In the genomic region with DNA sequence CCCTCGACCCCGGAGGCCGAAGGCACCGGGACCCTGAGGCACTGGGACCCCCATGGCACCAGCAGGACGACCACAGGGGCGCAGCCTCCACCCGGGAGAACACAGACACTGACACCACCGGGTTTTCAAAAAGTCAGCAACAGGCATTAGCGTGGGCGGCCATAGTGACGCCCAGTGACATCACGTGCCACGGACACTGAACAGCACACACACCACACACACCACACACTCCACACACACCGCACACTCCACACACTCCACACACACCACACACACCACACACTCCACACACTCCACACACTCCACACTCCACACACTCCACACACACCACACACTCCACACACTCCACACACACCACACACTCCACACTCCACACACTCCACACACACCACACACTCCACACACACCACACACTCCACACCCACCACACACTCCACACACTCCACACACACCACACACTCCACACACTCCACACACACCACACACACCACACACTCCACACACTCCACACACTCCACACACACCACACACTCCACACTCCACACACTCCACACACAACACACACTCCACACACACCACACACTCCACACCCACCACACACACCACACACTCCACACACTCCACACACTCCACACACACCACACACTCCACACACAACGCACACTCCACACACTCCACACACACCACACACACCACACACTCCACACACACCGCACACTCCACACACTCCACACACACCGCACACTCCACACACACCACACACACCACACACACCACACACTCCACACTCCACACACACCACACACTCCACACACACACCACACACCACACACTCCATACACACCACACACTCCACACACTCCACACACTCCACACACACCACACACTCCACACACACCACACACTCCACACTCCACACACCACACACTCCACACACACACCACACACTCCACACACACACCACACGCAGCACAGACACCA, we compare ENCODE assay signal across 8 cellular contexts.
DNase-seq lines count a peak whose midpoint lies in the region; TF ChIP-seq lines count a peak whose summit lies in the region.
"Not testable (repeated sequence)": the region's sequence is repeated elsewhere in the genome, so short reads cannot be mapped to it uniquely, and the experiment has no call there.

No MANE protein-coding gene starts in this region.

- H3K4me1 ChIP-seq in BLaER1; cardiac muscle cell (ENCODE audit: low read depth): not testable (repeated sequence)

- H4K20me1 ChIP-seq in BLaER1 = not testable (repeated sequence)

- H3K27me3 Mint-ChIP-seq in T-helper 1 cell treated with Interleukin-12 subunit alpha and Interleukin-12 subunit beta and Interleukin-4 antibody, amounts not matched to agents 30 μg/mL and 1 μg/mL, for 36 hours (ENCODE audit: low read depth); activated T-cell treated with anti-CD3 and anti-CD28 coated beads, Interleukin-2, amount 50 U/mL, for 24 hours: not testable (repeated sequence)

- not testable (repeated sequence) for H3K4me1 Mint-ChIP-seq in T-helper 1 cell treated with Interleukin-12 subunit alpha and Interleukin-12 subunit beta and Interleukin-4 antibody, amounts not matched to agents 30 μg/mL and 1 μg/mL, for 36 hours (ENCODE audit: low read depth); activated T-cell treated with anti-CD3 and anti-CD28 coated beads, Interleukin-2, amount 50 U/mL, for 24 hours (ENCODE audit: low read depth)

- H3K27ac Mint-ChIP-seq in T-helper 1 cell treated with Interleukin-12 subunit alpha and Interleukin-12 subunit beta and Interleukin-4 antibody, amounts not matched to agents 30 μg/mL and 1 μg/mL, for 36 hours = peak overlapping the region; percentile 57
- not testable (repeated sequence) for H3K27ac Mint-ChIP-seq in activated T-cell treated with anti-CD3 and anti-CD28 coated beads, Interleukin-2, amount 50 U/mL, for 24 hours

- not testable (repeated sequence) for H3K4me3 ChIP-seq in BLaER1; HL-60 (replicated peaks; ENCODE audit: insufficient read depth, low read length); cardiac muscle cell

- H3K4me3 Mint-ChIP-seq in T-helper 1 cell treated with Interleukin-12 subunit alpha and Interleukin-12 subunit beta and Interleukin-4 antibody, amounts not matched to agents 30 μg/mL and 1 μg/mL, for 36 hours; activated T-cell treated with anti-CD3 and anti-CD28 coated beads, Interleukin-2, amount 50 U/mL, for 24 hours: not testable (repeated sequence)

- not testable (repeated sequence) for H3K27ac ChIP-seq in BLaER1; HL-60 (replicated peaks); cardiac muscle cell

- not testable (repeated sequence) for H3K9me3 ChIP-seq in BLaER1; cardiac muscle cell (ENCODE audit: low read depth)

- H3K4me2 ChIP-seq in BLaER1 = peak overlapping the region; percentile 17; the same call in 1 of the 2 replicates

- H3K27me3 ChIP-seq in BLaER1; HL-60 (ENCODE audit: insufficient read depth, poor library complexity, severe bottlenecking); cardiac muscle cell: not testable (repeated sequence)

- H3K36me3 ChIP-seq in BLaER1, cardiac muscle cell: not testable (repeated sequence)

- not testable (repeated sequence) for H3K9ac ChIP-seq in BLaER1

- DNase-seq in HL-60 (ENCODE audit: low read depth in 1 of 2, low spot score in 1 of 2) (peak; percentile 16 to 33), brain pericyte (ENCODE audit: low read depth, low spot score) (peak; percentile 1), cardiac muscle cell (ENCODE audit: low read depth in 1 of 2, low spot score in 1 of 2) (peak; percentile 0 to 66), mesenteric fat pad (ENCODE audit: low spot score) (peak; percentile 5)
- DNase-seq in activated T-cell treated with anti-CD3 and anti-CD28 coated beads, Interleukin-2, amount 50 U/mL, for 24 hours = peak; percentile 54
- peak; percentile 45 for DNase-seq in stimulated activated CD4-positive, alpha-beta T cell treated with anti-CD3 and anti-CD28 coated beads, Interleukin-1b, Interleukin-23, amount 100 ng/mL, for 48 hours

- not testable (repeated sequence) for H3K36me3 Mint-ChIP-seq in T-helper 1 cell treated with Interleukin-12 subunit alpha and Interleukin-12 subunit beta and Interleukin-4 antibody, amounts not matched to agents 30 μg/mL and 1 μg/mL, for 36 hours (ENCODE audit: low read depth); activated T-cell treated with anti-CD3 and anti-CD28 coated beads, Interleukin-2, amount 50 U/mL, for 24 hours (ENCODE audit: low read depth)

- not testable (repeated sequence) for H3K9me3 Mint-ChIP-seq in T-helper 1 cell treated with Interleukin-12 subunit alpha and Interleukin-12 subunit beta and Interleukin-4 antibody, amounts not matched to agents 30 μg/mL and 1 μg/mL, for 36 hours; activated T-cell treated with anti-CD3 and anti-CD28 coated beads, Interleukin-2, amount 50 U/mL, for 24 hours

- not testable (repeated sequence) for TF ChIP-seq CTCF in HL-60 (IDR thresholded peaks at IDR 0.05; ENCODE audit: insufficient read depth, low read length); cardiac muscle cell (IDR thresholded peaks at IDR 0.05; ENCODE audit: low read depth, low read length)

Comparison
In these comparisons a context has a peak if more than half of its experiments do, and no peak if none do; other contexts are left out.
1. DNase-seq: peak in every context shown above with its lines; median percentile 54 in activated T-cell treated with anti-CD3 and anti-CD28 coated beads, Interleukin-2, amount 50 U/mL, for 24 hours; 45 in stimulated activated CD4-positive, alpha-beta T cell treated with anti-CD3 and anti-CD28 coated beads, Interleukin-1b, Interleukin-23, amount 100 ng/mL, for 48 hours; 33 in cardiac muscle cell; 24 in HL-60; 5 in mesenteric fat pad; 1 in brain pericyte.